2 cellular contexts compared by ENCODE assay signal in genomic region chr1:226239421-226239820, GRCh38.
TF ChIP-seq lines count a peak whose summit lies in the region.

No MANE protein-coding gene starts in this region.

TF ChIP-seq in HEK293, 187 proteins besides CTCF, POLR2A, EP300 and RAD21 (continued from another document):
- TF ChIP-seq ZNF221 (tag by site-specific recombination; IDR thresholded peaks at IDR 0.05; ENCODE audit: borderline replicate concordance) (no peak), ZBTB49 (tag by site-specific recombination; IDR thresholded peaks at IDR 0.05; ENCODE audit: low read depth) (no peak)

TF ChIP-seq in K562, 482 proteins besides CTCF, POLR2A, EP300 and RAD21 (continued from another document):
- TF ChIP-seq RBM25 (IDR thresholded peaks at IDR 0.05; ENCODE audit: low read depth, low read length, severe bottlenecking) (peak; percentile 78), POU5F1 (IDR thresholded peaks at IDR 0.05; ENCODE audit: borderline replicate concordance, low read depth, low read length, partially characterized antibody) (no peak)
TF ChIP-seq in K562: peak in this region for 2.
